20 cellular contexts compared by ENCODE assay signal in genomic region chr2:96688649-96689430, GRCh38. TPM values are rescaled to one million over a fixed set of nuclear protein-coding genes. Genes with fewer than 3 reads are reported as not detected.
DNase-seq lines count a peak whose midpoint lies in the region; ATAC-seq, FAIRE-seq and TF ChIP-seq lines count a peak whose summit lies in the region.
"Had no signal": no experiment of that assay in that cellular context is flagged by ENCODE, and none has a peak within 500 bp of the region (broad histone marks: within the 10 kb centered on the region; RNA-seq: fewer than 3 reads in every experiment).

No MANE protein-coding gene starts in this region.

- H4K8ac ChIP-seq in H9 (replicated peaks; ENCODE audit: insufficient read length, low read depth, low read length): no peak overlapping the region

- H3K27ac ChIP-seq in BLaER1 (0 out of 2 replicates have a peak overlapping the region, but pooled peaks have one; percentile 18), neural progenitor cell (no peak overlapping the region), H9 (ENCODE audit: insufficient read length, low read depth, low read length) (no peak overlapping the region)
- H3K27ac ChIP-seq: C4-2B, HL-60, KMS-11 had no signal

- no peaks in the 10 kb centered on the region for H3K79me1 ChIP-seq in H9 (ENCODE audit: insufficient read depth, low read depth, low read length, poor library complexity, severe bottlenecking)

- H3K14ac ChIP-seq in H9 (ENCODE audit: insufficient read depth, low read length): no peak overlapping the region; the same call in 1 of the 2 replicates

- H3K27me3 Mint-ChIP-seq in chondrocyte (ENCODE audit: low read depth) (peaks cover 6% of the 10 kb centered on the region), neural progenitor cell (ENCODE audit: insufficient read depth, low read depth) (peaks cover 6% of the 10 kb centered on the region), H9 (ENCODE audit: low read depth) (no peaks in the 10 kb centered on the region; the same call in 1 of the 2 replicates)
- H3K27me3 Mint-ChIP-seq: CD4-positive, alpha-beta T cell had no signal

- H4K5ac ChIP-seq in H9 (ENCODE audit: insufficient read length, low read depth, low read length): no peak overlapping the region

- H3K27ac Mint-ChIP-seq in chondrocyte (ENCODE audit: unreplicated experiment): no peak overlapping the region
- peak overlapping the region; percentile 42 for H3K27ac Mint-ChIP-seq in neural progenitor cell
- no peak overlapping the region; a peak in 1 of 7 replicates for H3K27ac Mint-ChIP-seq in H9
- H3K27ac Mint-ChIP-seq: CD4-positive, alpha-beta T cell; GM23338 had no signal

- no peak overlapping the region for H2BK12ac ChIP-seq in H9 (ENCODE audit: insufficient read length, low read depth, low read length)

- no peak for ATAC-seq in HG02642 (IDR thresholded peaks at IDR 0.05; ENCODE audit: poor library complexity, unreplicated experiment)
- ATAC-seq: GM23338 had no signal

- peaks cover 2% of the 10 kb centered on the region for H3K4me1 Mint-ChIP-seq in chondrocyte (ENCODE audit: low read depth)
- peaks cover 7% of the 10 kb centered on the region for H3K4me1 Mint-ChIP-seq in neural progenitor cell
- H3K4me1 Mint-ChIP-seq in H9: peaks cover 6 to 12% of the 10 kb centered on the region in 2 experiments; a peak in 3 of 4 replicates

- H3K23ac ChIP-seq in H9 (ENCODE audit: insufficient read length, low read depth, low read length): no peak overlapping the region

- no peak overlapping the region for H4K91ac ChIP-seq in H9 (ENCODE audit: insufficient read length, low read depth, low read length)

- DNase-seq in HTR-8/SVneo (ENCODE audit: insufficient read length, low spot score) (no peak), chondrocyte (ENCODE audit: low spot score) (peak; percentile 75), neural progenitor cell (ENCODE audit: low spot score) (no peak), H9 (no peak), NCI-H2107 treated with DMSO at 0.1 percent for 48 hours (lab: John Stamatoyannopoulos, UW; ENCODE audit: unreplicated experiment) (no peak), mesenteric fat pad (ENCODE audit: low spot score) (no peak)
- DNase-seq: 8988T; Caco-2; CD4-positive, alpha-beta T cell had no signal

- no peak overlapping the region for H2BK15ac ChIP-seq in H9 (ENCODE audit: low read depth, low read length)

- no peak overlapping the region for H3K56ac ChIP-seq in H9 (ENCODE audit: insufficient read length, low read depth, low read length)

- no peak overlapping the region for H2BK120ac ChIP-seq in H9 (ENCODE audit: low read depth, low read length, poor library complexity, severe bottlenecking)

- no peaks in the 10 kb centered on the region for H3K9me3 Mint-ChIP-seq in chondrocyte (ENCODE audit: low read depth)
- H3K9me3 Mint-ChIP-seq in neural progenitor cell: no peaks in the 10 kb centered on the region
- no peaks in the 10 kb centered on the region; a peak in 1 of 5 replicates for H3K9me3 Mint-ChIP-seq in H9
- H3K9me3 Mint-ChIP-seq: CD4-positive, alpha-beta T cell; GM23338 had no signal

- H3K36me3 ChIP-seq in BLaER1: no peaks in the 10 kb centered on the region
- no peaks in the 10 kb centered on the region for H3K36me3 ChIP-seq in neural progenitor cell
- H3K36me3 ChIP-seq: HAP-1 had no signal

- H3K4me3 ChIP-seq in BLaER1 (no peak overlapping the region), neural progenitor cell (no peak overlapping the region)
- H3K4me3 ChIP-seq: GM23338, HAP-1 had no signal

- H3K4me3 Mint-ChIP-seq in chondrocyte (ENCODE audit: unreplicated experiment) (no peak overlapping the region), neural progenitor cell (no peak overlapping the region), H9 (no peak overlapping the region)
- H3K4me3 Mint-ChIP-seq: CD4-positive, alpha-beta T cell; GM23338 had no signal

- H3K36me3 Mint-ChIP-seq in chondrocyte (ENCODE audit: low read depth) (no peaks in the 10 kb centered on the region), neural progenitor cell (no peaks in the 10 kb centered on the region), H9 (ENCODE audit: insufficient read depth in 1 of 3, low read depth in 3 of 3) (no peaks in the 10 kb centered on the region)

- no peak overlapping the region for H2BK5ac ChIP-seq in H9 (ENCODE audit: insufficient read length, low read length)

- H3T11ph ChIP-seq in H9 (ENCODE audit: low read length): no peak overlapping the region

- H3K23me2 ChIP-seq in H9 (ENCODE audit: insufficient read length, low read depth, low read length, poor library complexity, severe bottlenecking): no peaks in the 10 kb centered on the region

- H3K79me2 ChIP-seq in neural progenitor cell (ENCODE audit: low read depth) (no peaks in the 10 kb centered on the region), H9 (ENCODE audit: insufficient read depth, low read length) (no peaks in the 10 kb centered on the region)

- no peak overlapping the region for H2AFZ ChIP-seq in neural progenitor cell (replicated peaks)
- no peak overlapping the region for H2AFZ ChIP-seq in H9 (ENCODE audit: low read length)
- H2AFZ ChIP-seq: GM23338 had no signal

- H3K27me3 ChIP-seq in BLaER1: no peaks in the 10 kb centered on the region
- no peaks in the 10 kb centered on the region for H3K27me3 ChIP-seq in neural progenitor cell
- H3K27me3 ChIP-seq in H9 (ENCODE audit: insufficient read depth, low read length): no peaks in the 10 kb centered on the region

- FAIRE-seq in HTR-8/SVneo (lab: Jason Lieb, UNC): peak; percentile 52
- FAIRE-seq: D721Med, G401.6, GM12891 had no signal

- H3K9ac ChIP-seq in BLaER1 (peak overlapping the region; percentile 10; the same call in 1 of the 2 replicates), neural progenitor cell (no peak overlapping the region), H9 (ENCODE audit: extremely low read depth, insufficient read length, low read length) (no peak overlapping the region)
- H3K9ac ChIP-seq: KMS-11 had no signal

- no peak overlapping the region for H2AK5ac ChIP-seq in H9 (ENCODE audit: insufficient read length, low read length)

- H2BK20ac ChIP-seq in H9 (ENCODE audit: low read depth, low read length, poor library complexity, severe bottlenecking): no peak overlapping the region

- H3F3A ChIP-seq in neural progenitor cell (ENCODE audit: low read depth): no peaks in the 10 kb centered on the region

- H3K9me3 ChIP-seq in BLaER1: no peaks in the 10 kb centered on the region
- no peaks in the 10 kb centered on the region for H3K9me3 ChIP-seq in neural progenitor cell (ENCODE audit: low read depth)
- no peaks in the 10 kb centered on the region for H3K9me3 ChIP-seq in H9 (ENCODE audit: control insufficient read depth, low read depth, low read length)
- H3K9me3 ChIP-seq: Caco-2, HAP-1 had no signal

- H3K4me1 ChIP-seq in BLaER1 (peaks cover 50% of the 10 kb centered on the region), neural progenitor cell (peaks cover 10% of the 10 kb centered on the region), H9 (ENCODE audit: insufficient read depth, low read length) (no peaks in the 10 kb centered on the region)
- H3K4me1 ChIP-seq: HAP-1 had no signal

- H4K20me1 ChIP-seq in BLaER1: no peaks in the 10 kb centered on the region
- H4K20me1 ChIP-seq in neural progenitor cell (ENCODE audit: low read depth): no peaks in the 10 kb centered on the region
- no peaks in the 10 kb centered on the region for H4K20me1 ChIP-seq in H9 (ENCODE audit: control insufficient read depth, insufficient read depth, insufficient read length)

- no peak overlapping the region for H3K4ac ChIP-seq in H9 (ENCODE audit: low read depth, low read length)

- TF ChIP-seq CTCF in chondrocyte (IDR thresholded peaks at IDR 0.05) (no peak), neural progenitor cell (IDR thresholded peaks at IDR 0.05) (no peak), H9 (conservative IDR thresholded peaks at IDR 0.05) (no peak)

- H3K18ac ChIP-seq in H9 (ENCODE audit: insufficient read length, low read depth, low read length): no peak overlapping the region

- peak overlapping the region; percentile 45 for H3K4me2 ChIP-seq in BLaER1
- H3K4me2 ChIP-seq in neural progenitor cell: no peak overlapping the region
- H3K4me2 ChIP-seq in H9 (ENCODE audit: insufficient read depth, insufficient read length, low read length): no peak overlapping the region
- H3K4me2 ChIP-seq: GM23338, KMS-11 had no signal

- no CpG with 5 or more reads among the region's 11 CpGs for WGBS in H9 (ENCODE audit: extremely low coverage, insufficient read length, low lambda C conversion rate)

RNA-seq across cellular contexts. Expression of gene FER1L5, which starts 46.3 kb away (rescaled TPM):
- not detected in 3 replicates for total RNA-seq in chondrocyte
- 1.2 and 1.7 TPM in 2 replicates for total RNA-seq in neural progenitor cell (ENCODE audit: low replicate concordance)
- total RNA-seq in H9 (2021): 0.83 and 1.2 TPM in 2 replicates
- total RNA-seq in mesenteric fat pad: 0.06 TPM
- total RNA-seq: CD4-positive, alpha-beta T cell; HT1080 had no signal

RNA-seq across cellular contexts. Expression of gene KANSL3, which starts 50.7 kb away (rescaled TPM):
- total RNA-seq in chondrocyte (32.6 to 34.5 TPM (median 34.1 TPM) in 3 replicates), neural progenitor cell (ENCODE audit: low replicate concordance) (32.9 and 44.3 TPM in 2 replicates), H9 (2021) (34.2 and 35.7 TPM in 2 replicates), mesenteric fat pad (37.6 TPM)

RNA-seq across cellular contexts. Expression of gene LMAN2L, which starts 51.0 kb away (rescaled TPM):
- total RNA-seq in chondrocyte (15.3 to 25.4 TPM (median 15.9 TPM) in 3 replicates), neural progenitor cell (ENCODE audit: low replicate concordance) (25.9 and 39.8 TPM in 2 replicates), H9 (2021) (17.6 and 18.8 TPM in 2 replicates), mesenteric fat pad (10.2 TPM)
